ENCODE assay signal across 13 cellular contexts in the genomic region with DNA sequence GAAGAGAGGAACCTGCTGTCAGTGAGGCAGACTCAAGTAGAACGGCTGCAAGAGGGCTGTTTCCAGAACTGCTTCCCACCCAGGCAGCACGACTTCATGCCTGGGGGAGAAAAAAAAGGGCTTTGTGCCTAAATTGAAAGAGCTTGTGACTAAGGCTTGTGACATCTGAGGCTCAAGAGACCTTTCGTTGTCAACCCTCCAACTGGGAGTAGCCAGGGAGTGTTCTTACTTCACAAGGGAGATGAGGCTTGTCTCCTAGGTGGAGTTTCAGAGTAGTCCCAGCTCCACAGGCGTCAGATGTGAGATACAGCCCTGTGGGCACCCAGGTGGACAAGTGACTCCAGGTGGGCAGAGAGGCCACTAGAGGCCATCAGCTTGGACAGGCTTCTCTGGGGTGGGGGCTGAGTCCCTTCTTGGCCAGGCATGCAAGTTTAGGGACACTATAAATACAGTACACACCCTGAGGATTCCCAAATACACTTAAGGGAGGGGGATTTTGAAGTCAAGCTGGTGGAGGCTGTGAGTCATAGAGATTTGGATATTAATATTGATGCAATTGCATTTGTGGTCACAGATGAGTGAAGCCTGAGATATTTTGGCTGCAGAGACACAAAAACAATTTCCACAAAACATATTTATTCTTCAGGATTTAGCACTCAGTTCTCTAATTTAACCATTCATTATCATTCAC. TPM values are rescaled to one million over a fixed set of nuclear protein-coding genes. Genes with fewer than 3 reads are reported as not detected.
A peak's percentile ranks its signal among the peaks of the same experiment; 100 is the strongest.
DNase-seq lines count a peak whose midpoint lies in the region; ATAC-seq and TF ChIP-seq lines count a peak whose summit lies in the region.
"Had no signal": no experiment of that assay in that cellular context is flagged by ENCODE, and none has a peak within 500 bp of the region (broad histone marks: within the 10 kb centered on the region; RNA-seq: fewer than 3 reads in every experiment).

No MANE protein-coding gene starts in this region.

- H3K4me1 ChIP-seq in left lung, result peaks cover 0 to 6% of the 10 kb centered on the region in 2 donors

- no peak for TF ChIP-seq CTCF in choroid plexus epithelial cell (conservative IDR thresholded peaks at IDR 0.05; ENCODE audit: low read depth, low read length)
- no peak for TF ChIP-seq CTCF in left lung (IDR thresholded peaks at IDR 0.05)

- H3K36me3 ChIP-seq in left lung, result no peaks in the 10 kb centered on the region
- H3K36me3 ChIP-seq: SJSA1 had no signal

- intact Hi-C loops in left lung (cut with DNase I), result no loop called here

- H3K4me3 ChIP-seq in choroid plexus epithelial cell (ENCODE audit: low read depth, low read length) (no peak overlapping the region), left lung (no peak overlapping the region)
- H3K4me3 ChIP-seq: SJSA1 had no signal

- DNase-seq in NCI-H345 (lab: John Stamatoyannopoulos, UW) (peak; percentile 8), NCI-H345 treated with DMSO at 0.1 percent for 48 hours (lab: John Stamatoyannopoulos, UW; ENCODE audit: unreplicated experiment) (no peak), choroid plexus epithelial cell (ENCODE audit: low read depth) (peak; percentile 43), left lung (no peak), dermis blood vessel endothelial cell (no peak)
- DNase-seq in activated T-cell treated with anti-CD3 and anti-CD28 coated beads, Interleukin-2, amount 50 U/mL, for 48 hours, result no peak
- DNase-seq: activated T-cell treated with anti-CD3 and anti-CD28 coated beads, Interleukin-2, amount 50 U/mL, for 4 hours; DND-41; NCI-H748 treated with DMSO at 0.1 percent for 48 hours; stimulated activated CD4-positive, alpha-beta T cell treated with anti-CD3 and anti-CD28 coated beads, Interleukin-4, amount 100 ng/mL, for 24 hours had no signal

- no peaks in the 10 kb centered on the region for H3K27me3 ChIP-seq in left lung
- H3K27me3 ChIP-seq: SJSA1 had no signal

- ATAC-seq in left lung, result peak; percentile 45
- ATAC-seq in GM21619 (IDR thresholded peaks at IDR 0.05; ENCODE audit: unreplicated experiment), result no peak
- ATAC-seq in HG03135 (IDR thresholded peaks at IDR 0.05; ENCODE audit: unreplicated experiment), result no peak
- ATAC-seq: activated T-cell treated with anti-CD3 and anti-CD28 coated beads, Interleukin-2, amount 50 U/mL, for 4 hours had no signal

- H3K27ac ChIP-seq in left lung, result no peak overlapping the region
- H3K27ac ChIP-seq: SJSA1 had no signal

- H3K9me3 ChIP-seq in left lung, result no peaks in the 10 kb centered on the region

RNA-seq across cellular contexts. Expression of gene SETD7, which starts 40.1 kb away (rescaled TPM):
- total RNA-seq in left lung, result 10 to 100 TPM; 48.1 to 51.7 TPM
- total RNA-seq in dermis blood vessel endothelial cell, result 65.8 and 70.6 TPM in 2 replicates

Comparison
In these comparisons a context has a peak if more than half of its experiments do, and no peak if none do; other contexts are left out.
1. DNase-seq: peak in NCI-H345 (single experiment) and choroid plexus epithelial cell (single experiment); none in NCI-H345 treated with DMSO at 0.1 percent for 48 hours (single experiment), left lung (0 of 2), activated T-cell treated with anti-CD3 and anti-CD28 coated beads, Interleukin-2, amount 50 U/mL, for 48 hours (0 of 2) and dermis blood vessel endothelial cell (single experiment).